Comparison of ENCODE assay signal across 11 cellular contexts in genomic region chr1:63746129-63746864, GRCh38. TPM values are rescaled to one million over a fixed set of nuclear protein-coding genes. Genes with fewer than 3 reads are reported as not detected.
A peak's percentile ranks its signal among the peaks of the same experiment; 100 is the strongest.
DNase-seq lines count a peak whose midpoint lies in the region; ATAC-seq lines count a peak whose summit lies in the region.
"Had no signal": no experiment of that assay in that cellular context is flagged by ENCODE, and none has a peak within 500 bp of the region (broad histone marks: within the 10 kb centered on the region; RNA-seq: fewer than 3 reads in every experiment).

No MANE protein-coding gene starts in this region.

- H3K9me3 Mint-ChIP-seq in activated CD4-positive, alpha-beta memory T cell treated with anti-CD3 and anti-CD28 coated beads for 36 hours, result no peaks in the 10 kb centered on the region
- no peaks in the 10 kb centered on the region for H3K9me3 Mint-ChIP-seq in CD8-positive, alpha-beta memory T cell

- H3K4me3 Mint-ChIP-seq in activated CD4-positive, alpha-beta memory T cell treated with anti-CD3 and anti-CD28 coated beads for 36 hours, result no peak overlapping the region
- no peak overlapping the region for H3K4me3 Mint-ChIP-seq in CD8-positive, alpha-beta memory T cell

- peak; percentile 18 for DNase-seq in NCI-H510A treated with DMSO at 0.1 percent for 48 hours (lab: John Stamatoyannopoulos, UW)
- DNase-seq in NCI-H510A (lab: John Stamatoyannopoulos, UW), result no peak
- DNase-seq in activated CD4-positive, alpha-beta memory T cell treated with anti-CD3 and anti-CD28 coated beads for 36 hours, result peak; percentile 77
- peak; percentile 34 for DNase-seq in iPS-NIHi11 (ENCODE audit: low spot score)
- DNase-seq in stimulated activated CD4-positive, alpha-beta T cell treated with anti-CD3 and anti-CD28 coated beads, Interleukin-4, amount 100 ng/mL, for 48 hours (ENCODE audit: low read depth in 2 of 2), result peak; percentile 29 to 44
- DNase-seq in KBM-7, result no peak
- DNase-seq in CD8-positive, alpha-beta memory T cell, result no peak
- DNase-seq: 8988T; central memory CD4-positive, alpha-beta T cell; stomach had no signal

- H3K36me3 ChIP-seq in CD8-positive, alpha-beta memory T cell (ENCODE audit: insufficient read depth, low read length), result no peaks in the 10 kb centered on the region
- H3K36me3 ChIP-seq: stomach had no signal

- POLR2A ChIA-PET in activated CD4-positive, alpha-beta memory T cell treated with anti-CD3 and anti-CD28 coated beads for 36 hours (lab: Charles Lee), result interaction anchor here (0.6 kb wide), 1 partner anchor 95 kb away, joined by 3 read pairs; no protein-coding TSS in a partner anchor
- POLR2A ChIA-PET in CD8-positive, alpha-beta memory T cell (lab: Charles Lee), result no interaction called here

- H3K9me3 ChIP-seq in CD8-positive, alpha-beta memory T cell (ENCODE audit: low read length), result no peaks in the 10 kb centered on the region
- H3K9me3 ChIP-seq: stomach had no signal

- H3K4me3 ChIP-seq in CD8-positive, alpha-beta memory T cell (ENCODE audit: low read length), result no peak overlapping the region
- H3K4me3 ChIP-seq: stomach had no signal

- peaks cover 2% of the 10 kb centered on the region for H3K27me3 Mint-ChIP-seq in activated CD4-positive, alpha-beta memory T cell treated with anti-CD3 and anti-CD28 coated beads for 36 hours
- H3K27me3 Mint-ChIP-seq in CD8-positive, alpha-beta memory T cell, result peaks cover 4 to 42% of the 10 kb centered on the region in 2 donors

- CTCF ChIA-PET in activated CD4-positive, alpha-beta memory T cell treated with anti-CD3 and anti-CD28 coated beads for 36 hours (lab: Charles Lee), result interaction anchor here (0.7 kb wide), 1 partner anchor 522 kb away, joined by 3 read pairs; no protein-coding TSS in a partner anchor
- CTCF ChIA-PET in CD8-positive, alpha-beta memory T cell (lab: Charles Lee), result no interaction called here

- H3K4me1 ChIP-seq in CD8-positive, alpha-beta memory T cell (ENCODE audit: insufficient read depth, low read length), result no peaks in the 10 kb centered on the region

- peaks cover 10% of the 10 kb centered on the region for H3K4me1 Mint-ChIP-seq in activated CD4-positive, alpha-beta memory T cell treated with anti-CD3 and anti-CD28 coated beads for 36 hours (ENCODE audit: low read depth)
- peaks cover 0 to 1% (median 0%) of the 10 kb centered on the region in 3 donors for H3K4me1 Mint-ChIP-seq in CD8-positive, alpha-beta memory T cell

- in situ Hi-C loops in KBM-7 (cut with MboI; ENCODE audit: low pct_unique_long_range_greater_than_20kb, low sequenced_read_pairs), result no loop called here

- H3K36me3 Mint-ChIP-seq in activated CD4-positive, alpha-beta memory T cell treated with anti-CD3 and anti-CD28 coated beads for 36 hours, result no peaks in the 10 kb centered on the region
- H3K36me3 Mint-ChIP-seq in CD8-positive, alpha-beta memory T cell, result no peaks in the 10 kb centered on the region

- peak overlapping the region; percentile 79 for H3K27ac Mint-ChIP-seq in activated CD4-positive, alpha-beta memory T cell treated with anti-CD3 and anti-CD28 coated beads for 36 hours
- no peak overlapping the region for H3K27ac Mint-ChIP-seq in CD8-positive, alpha-beta memory T cell

- H3K27me3 ChIP-seq in CD8-positive, alpha-beta memory T cell (ENCODE audit: insufficient read depth, low read length, poor library complexity, severe bottlenecking), result no peaks in the 10 kb centered on the region
- H3K27me3 ChIP-seq: stomach had no signal

- no peak for ATAC-seq in HG02798 (IDR thresholded peaks at IDR 0.05; ENCODE audit: poor library complexity, unreplicated experiment)

- intact Hi-C loops in activated CD4-positive, alpha-beta memory T cell treated with anti-CD3 and anti-CD28 coated beads for 36 hours (cut with micrococcal nuclease), result no loop called here

- H3K27ac ChIP-seq in CD8-positive, alpha-beta memory T cell (ENCODE audit: low read depth, low read length), result no peak overlapping the region
- H3K27ac ChIP-seq: stomach had no signal

RNA-seq across cellular contexts. Expression of gene ROR1, which starts 27.5 kb away (rescaled TPM):
- total RNA-seq in activated CD4-positive, alpha-beta memory T cell treated with anti-CD3 and anti-CD28 coated beads for 36 hours, result under 1 TPM; 0.10 to 0.12 TPM
- total RNA-seq in CD8-positive, alpha-beta memory T cell, result not detected
- not detected for polyA plus RNA-seq in CD8-positive, alpha-beta memory T cell

Comparison
In these comparisons a context has a peak if more than half of its experiments do, and no peak if none do; other contexts are left out.
1. DNase-seq: peak in NCI-H510A treated with DMSO at 0.1 percent for 48 hours (single experiment), activated CD4-positive, alpha-beta memory T cell treated with anti-CD3 and anti-CD28 coated beads for 36 hours (single experiment), iPS-NIHi11 (single experiment) and stimulated activated CD4-positive, alpha-beta T cell treated with anti-CD3 and anti-CD28 coated beads, Interleukin-4, amount 100 ng/mL, for 48 hours (2 of 2); none in NCI-H510A (single experiment), KBM-7 (single experiment) and CD8-positive, alpha-beta memory T cell (0 of 5).